In the genomic region with DNA sequence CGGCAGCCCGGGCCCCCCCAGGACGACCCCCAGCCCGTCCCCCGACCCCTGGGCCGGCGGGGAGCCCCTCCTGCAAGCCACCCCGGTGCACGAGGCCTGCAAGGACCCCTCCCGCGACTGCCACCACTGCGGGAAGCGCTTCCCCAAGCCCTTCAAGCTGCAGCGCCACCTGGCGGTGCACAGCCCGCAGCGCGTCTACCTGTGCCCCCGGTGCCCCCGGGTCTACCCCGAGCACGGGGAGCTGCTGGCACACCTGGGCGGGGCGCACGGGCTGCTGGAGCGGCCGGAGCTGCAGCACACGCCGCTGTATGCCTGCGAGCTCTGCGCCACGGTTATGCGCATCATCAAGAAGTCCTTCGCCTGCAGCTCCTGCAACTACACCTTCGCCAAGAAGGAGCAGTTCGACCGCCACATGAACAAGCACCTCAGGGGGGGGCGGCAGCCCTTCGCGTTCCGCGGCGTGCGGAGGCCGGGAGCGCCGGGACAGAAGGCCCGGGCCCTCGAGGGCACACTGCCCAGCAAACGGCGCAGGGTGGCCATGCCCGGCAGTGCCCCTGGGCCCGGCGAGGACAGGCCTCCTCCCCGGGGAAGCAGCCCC, we compare ENCODE assay signal across 8 cellular contexts. TPM values are rescaled to one million over a fixed set of nuclear protein-coding genes. Genes with fewer than 3 reads are reported as not detected.
DNase-seq lines count a peak whose midpoint lies in the region; ATAC-seq and TF ChIP-seq lines count a peak whose summit lies in the region.

No MANE protein-coding gene starts in this region.

- H3K36me3 ChIP-seq in SU-DHL-6 (ENCODE audit: low read length): no peaks in the 10 kb centered on the region

- H3K27me3 Mint-ChIP-seq in activated naive CD8-positive, alpha-beta T cell treated with anti-CD3 and anti-CD28 coated beads for 36 hours: no peaks in the 10 kb centered on the region

- H2AFZ ChIP-seq in SU-DHL-6 (ENCODE audit: low read depth, low read length, severe bottlenecking): no peak overlapping the region

- no peak overlapping the region for H3K27ac Mint-ChIP-seq in activated naive CD8-positive, alpha-beta T cell treated with anti-CD3 and anti-CD28 coated beads for 36 hours

- TF ChIP-seq CTCF in AG04450 (IDR thresholded peaks at IDR 0.05; ENCODE audit: low read depth, low read length): peak; percentile 63
- TF ChIP-seq CTCF in SU-DHL-6 (IDR thresholded peaks at IDR 0.05; ENCODE audit: insufficient read depth, low read length, poor library complexity, severe bottlenecking): peak; percentile 83

- H3K9me2 ChIP-seq in SU-DHL-6 (replicated peaks; ENCODE audit: insufficient read depth, low read length): no peaks in the 10 kb centered on the region

- POLR2A ChIA-PET in AG04450 (lab: Yijun Ruan, JAX): no interaction called here

- no peaks in the 10 kb centered on the region for H4K20me1 ChIP-seq in SU-DHL-6 (ENCODE audit: low read depth, low read length)

- H3K9ac ChIP-seq in SU-DHL-6 (ENCODE audit: low read length): no peak overlapping the region

- H3K27ac ChIP-seq in AG04450 (ENCODE audit: low read depth, low read length): no peak overlapping the region
- no peak overlapping the region for H3K27ac ChIP-seq in SU-DHL-6 (ENCODE audit: low read depth, low read length)

- no peaks in the 10 kb centered on the region for H3K79me2 ChIP-seq in SU-DHL-6 (ENCODE audit: insufficient read depth, low read length)

- no peaks in the 10 kb centered on the region for H3K36me3 Mint-ChIP-seq in activated naive CD8-positive, alpha-beta T cell treated with anti-CD3 and anti-CD28 coated beads for 36 hours

- H3F3A ChIP-seq in SU-DHL-6 (ENCODE audit: insufficient read depth): no peaks in the 10 kb centered on the region

- no peak overlapping the region for H3K4me3 ChIP-seq in AG04450 (ENCODE audit: low read depth, low read length)
- H3K4me3 ChIP-seq in SU-DHL-6 (ENCODE audit: insufficient read depth, low read length, poor library complexity, severe bottlenecking): no peak overlapping the region

- ATAC-seq in HG02973 (IDR thresholded peaks at IDR 0.05; ENCODE audit: unreplicated experiment) (no peak), HG03442 (IDR thresholded peaks at IDR 0.05; ENCODE audit: unreplicated experiment) (no peak)

- DNase-seq in AG04450 (ENCODE audit: low read depth, low spot score): no peak
- DNase-seq in H4 (ENCODE audit: low spot score): peak; percentile 44
- peak; percentile 69 for DNase-seq in activated naive CD8-positive, alpha-beta T cell treated with anti-CD3 and anti-CD28 coated beads for 36 hours
- peak; percentile 57 for DNase-seq in hepatic stellate cell (ENCODE audit: low spot score)
- peak; percentile 59 for DNase-seq in stimulated activated CD4-positive, alpha-beta T cell treated with anti-CD3 and anti-CD28 coated beads, Interleukin-2, amount 100 ng/mL, for 4 hours (ENCODE audit: low read depth)

- H3K4me1 Mint-ChIP-seq in activated naive CD8-positive, alpha-beta T cell treated with anti-CD3 and anti-CD28 coated beads for 36 hours: no peaks in the 10 kb centered on the region

- H3K9me3 Mint-ChIP-seq in activated naive CD8-positive, alpha-beta T cell treated with anti-CD3 and anti-CD28 coated beads for 36 hours: no peaks in the 10 kb centered on the region

- no peaks in the 10 kb centered on the region for H3K27me3 ChIP-seq in AG04450 (ENCODE audit: control insufficient read depth, insufficient read depth, low read length)
- H3K27me3 ChIP-seq in SU-DHL-6 (ENCODE audit: low read length): no peaks in the 10 kb centered on the region

- no peaks in the 10 kb centered on the region; the same call in 1 of the 2 replicates for H3K9me3 ChIP-seq in AG04450 (ENCODE audit: control insufficient read depth, insufficient read depth, low read length)
- no peaks in the 10 kb centered on the region for H3K9me3 ChIP-seq in SU-DHL-6 (ENCODE audit: insufficient read depth, low read length)

- CTCF ChIA-PET in AG04450 (lab: Charles Lee): interaction anchor here (0.8 to 1.1 kb wide), 3 partner anchors 10 to 454 kb away, joined by 3 to 4 read pairs (median 3); no protein-coding TSS in a partner anchor

- no peak overlapping the region for H3K4me2 ChIP-seq in SU-DHL-6 (ENCODE audit: low read depth, low read length, poor library complexity, severe bottlenecking)

- H3K4me3 Mint-ChIP-seq in activated naive CD8-positive, alpha-beta T cell treated with anti-CD3 and anti-CD28 coated beads for 36 hours: no peak overlapping the region

RNA-seq across cellular contexts. Expression of a gene that starts 15.6 kb away (rescaled TPM):
- 0.20 TPM in 2 replicates for polyA plus RNA-seq in AG04450 (2011; rRNA removed)
- 0.51 and 0.61 TPM in 2 replicates for polyA minus RNA-seq in AG04450 (2011; rRNA and poly(A)+ RNA removed)
- total RNA-seq in H4 (2014; rRNA removed; shearing (Covaris generic)): 0.29 and 0.86 TPM in 2 replicates
- 1 to 10 TPM; 6.7 to 6.9 TPM for total RNA-seq in activated naive CD8-positive, alpha-beta T cell treated with anti-CD3 and anti-CD28 coated beads for 36 hours

RNA-seq across cellular contexts. Expression of a gene that starts 54.7 kb away (rescaled TPM):
- polyA plus RNA-seq in AG04450 (2011; rRNA removed): 2.2 and 3.7 TPM in 2 replicates
- 3.3 and 3.4 TPM in 2 replicates for polyA minus RNA-seq in AG04450 (2011; rRNA and poly(A)+ RNA removed)
- 0.08 and 0.12 TPM in 2 replicates for total RNA-seq in H4 (2014; rRNA removed; shearing (Covaris generic))
- total RNA-seq in activated naive CD8-positive, alpha-beta T cell treated with anti-CD3 and anti-CD28 coated beads for 36 hours: 1 to 10 TPM; 1.2 to 1.3 TPM
